ENCODE assay signal across 8 cellular contexts in genomic region chr16:3458278-3458851, GRCh38. TPM values are rescaled to one million over a fixed set of nuclear protein-coding genes. Genes with fewer than 3 reads are reported as not detected.
DNase-seq lines count a peak whose midpoint lies in the region; ATAC-seq and TF ChIP-seq lines count a peak whose summit lies in the region.

No MANE protein-coding gene starts in this region.

- in situ Hi-C loops in mammary epithelial cell (cut with MboI; ENCODE audit: low sequenced_read_pairs in 2 of 2), result loop anchor here in 1 of 2 donors (10.0 kb wide), 1 partner anchor 54 kb away; the partner anchor contains the start of genes ZNF174 and ZSCAN32

- H3F3A ChIP-seq in DOHH2 (ENCODE audit: control insufficient read depth, insufficient read depth), result peaks cover 5% of the 10 kb centered on the region

- ATAC-seq in GM21528 (IDR thresholded peaks at IDR 0.05; ENCODE audit: low FRiP score, unreplicated experiment) (peak; percentile 20), right lobe of liver (peak in 3 of 4 donors; percentile 5 to 20 (median 8))

- H3K79me2 ChIP-seq in DOHH2 (ENCODE audit: control insufficient read depth, low read length), result peaks cover 57% of the 10 kb centered on the region
- H3K79me2 ChIP-seq in mammary epithelial cell (ENCODE audit: insufficient read depth, low read length), result peaks cover 55% of the 10 kb centered on the region

- H3K27me3 ChIP-seq in DOHH2 (ENCODE audit: control insufficient read depth, low read length), result no peaks in the 10 kb centered on the region
- H3K27me3 ChIP-seq in mammary epithelial cell (ENCODE audit: insufficient read depth, low read length), result no peaks in the 10 kb centered on the region
- no peaks in the 10 kb centered on the region for H3K27me3 ChIP-seq in right lobe of liver

- no peaks in the 10 kb centered on the region for H3K9me2 ChIP-seq in DOHH2 (replicated peaks; ENCODE audit: control insufficient read depth, low read length)

- H3K27ac ChIP-seq in DOHH2 (ENCODE audit: low read depth, low read length) (no peak overlapping the region), mammary epithelial cell (ENCODE audit: insufficient read depth, low read depth, low read length) (peak overlapping the region; percentile 84), right lobe of liver (peak overlapping the region; percentile 97 to 98 (median 97)), temporal lobe (ENCODE audit: low read depth, low read length) (peak overlapping the region; percentile 30)

- intact Hi-C loops in mammary epithelial cell (cut with micrococcal nuclease), result loop anchor here (2.0 to 5.0 kb wide), 3 partner anchors 176 to 270 kb away; partner anchors contain the start of genes OR1F1 and ZNF263
- intact Hi-C loops in right lobe of liver (cut with DNase I), result no loop called here

- H3K4me2 ChIP-seq in DOHH2 (ENCODE audit: low read length) (peak overlapping the region; percentile 92), mammary epithelial cell (ENCODE audit: insufficient read depth, low read depth, low read length) (peak overlapping the region; percentile 92)

- no peaks in the 10 kb centered on the region; the same call in none of the 2 replicates for H3K36me3 ChIP-seq in DOHH2 (ENCODE audit: control insufficient read depth, low read length)
- H3K36me3 ChIP-seq in mammary epithelial cell (ENCODE audit: insufficient read depth, low read length), result no peaks in the 10 kb centered on the region
- no peaks in the 10 kb centered on the region for H3K36me3 ChIP-seq in right lobe of liver

- no peak for TF ChIP-seq POLR2A in right lobe of liver (IDR thresholded peaks at IDR 0.05)

- CTCF ChIA-PET in mammary epithelial cell (lab: Charles Lee; ENCODE audit: low non-redundant PET), result no interaction called here

- dilution Hi-C loops in mammary epithelial cell (cut with HindIII; ENCODE audit: low sequenced_read_pairs), result no loop called here

- H3K4me1 ChIP-seq in DOHH2 (ENCODE audit: control insufficient read depth, low read length) (peaks cover 23% of the 10 kb centered on the region), mammary epithelial cell (ENCODE audit: insufficient read depth, low read length) (peaks cover 11% of the 10 kb centered on the region), right lobe of liver (peaks cover 0 to 43% (median 14%) of the 10 kb centered on the region in 4 donors)

- H3K9ac ChIP-seq in mammary epithelial cell (ENCODE audit: insufficient read depth, low read length), result peak overlapping the region; percentile 94

- TF ChIP-seq CTCF in DOHH2 (IDR thresholded peaks at IDR 0.05; ENCODE audit: low read depth, low read length, poor library complexity, severe bottlenecking), result no peak
- TF ChIP-seq CTCF in mammary epithelial cell (conservative IDR thresholded peaks at IDR 0.05 in 1 of 2, IDR thresholded peaks at IDR 0.05 in 1 of 2; ENCODE audit: extremely low read depth in 1 of 2, insufficient read depth in 1 of 2, low read depth in 1 of 2, low read length in 2 of 2), result no peak
- no peak for TF ChIP-seq CTCF in right lobe of liver (IDR thresholded peaks at IDR 0.05)

- no TSS peak for BruUV-seq in mammary epithelial cell (replicated peaks; lab: Mats Ljungman, UMichigan)

- no peaks in the 10 kb centered on the region for H4K20me1 ChIP-seq in DOHH2 (ENCODE audit: control insufficient read depth, insufficient read depth, low read depth, low read length)
- no peaks in the 10 kb centered on the region for H4K20me1 ChIP-seq in mammary epithelial cell (ENCODE audit: insufficient read depth, low read length)

- H2AFZ ChIP-seq in mammary epithelial cell (ENCODE audit: low read depth, low read length), result peak overlapping the region; percentile 87

- H3K4me3 ChIP-seq in DOHH2 (ENCODE audit: low read length) (peak overlapping the region; percentile 93), mammary epithelial cell (replicated peaks in 1 of 3; ENCODE audit: insufficient read depth in 1 of 3, low read depth in 2 of 3, low read length in 3 of 3) (peak overlapping the region; percentile 88 to 97 (median 95)), right lobe of liver (peak overlapping the region; percentile 63 to 91 (median 89))

- peak; percentile 28 for DNase-seq in NAMALWA (ENCODE audit: low spot score)
- DNase-seq in mammary epithelial cell, result peak; percentile 16
- peak; percentile 41 to 68 (median 58) for DNase-seq in right lobe of liver
- DNase-seq in activated gamma-delta T cell treated with Interleukin-2 at 50 U/mL for 16 hours, result no peak
- DNase-seq in NCI-H446 treated with DMSO at 0.1 percent for 48 hours (lab: John Stamatoyannopoulos, UW), result no peak

- H3K9me3 ChIP-seq in DOHH2 (ENCODE audit: control insufficient read depth, insufficient read depth, low read length) (no peaks in the 10 kb centered on the region), mammary epithelial cell (replicated peaks; ENCODE audit: insufficient read depth, low read length) (no peaks in the 10 kb centered on the region), right lobe of liver (no peaks in the 10 kb centered on the region)

- WGBS in mammary epithelial cell (ENCODE audit: low coverage, missing lambda C conversion rate), result 2% methylated on average over 10 of the region's 47 CpGs
- 0% methylated on average over 6 of the region's 47 CpGs for WGBS in right lobe of liver (ENCODE audit: insufficient coverage, low coverage, low lambda C conversion rate, missing lambda C conversion rate)

RNA-seq across cellular contexts. Expression of gene NAA60, which starts 14.9 kb away (rescaled TPM):
- total RNA-seq in mammary epithelial cell, result 10 to 100 TPM; 16.0 to 37.8 TPM
- 19.9 TPM for polyA plus RNA-seq in mammary epithelial cell
- 13.6 TPM for polyA minus RNA-seq in mammary epithelial cell
- 10 to 100 TPM; 25.0 to 46.6 (median 30.8) TPM for total RNA-seq in right lobe of liver
- total RNA-seq in temporal lobe, result 12.3 TPM

RNA-seq across cellular contexts. Expression of gene ZNF597, which starts 15.1 kb away (rescaled TPM):
- total RNA-seq in mammary epithelial cell (1 to 10 TPM; 2.4 to 3.8 TPM), right lobe of liver (1 to 10 TPM in 3 of 6 experiments, under 1 TPM in 3; 0.86 to 1.7 (median 1.1) TPM), temporal lobe (3.2 TPM)
- polyA plus RNA-seq in mammary epithelial cell, result 1.00 TPM
- polyA minus RNA-seq in mammary epithelial cell, result 0.72 TPM

RNA-seq across cellular contexts. Expression of gene C16orf90, which starts 36.9 kb away (rescaled TPM):
- total RNA-seq in mammary epithelial cell (not detected), right lobe of liver (not detected), temporal lobe (not detected)
- polyA plus RNA-seq in mammary epithelial cell, result not detected
- not detected for polyA minus RNA-seq in mammary epithelial cell

RNA-seq across cellular contexts. Expression of gene CLUAP1, which starts 42.4 kb away (rescaled TPM):
- total RNA-seq in mammary epithelial cell (10 to 100 TPM; 12.0 to 19.1 TPM), right lobe of liver (1 to 10 TPM; 3.8 to 9.8 (median 6.6) TPM), temporal lobe (27.5 TPM)
- 7.5 TPM for polyA plus RNA-seq in mammary epithelial cell
- polyA minus RNA-seq in mammary epithelial cell, result 43.1 TPM

RNA-seq across cellular contexts. Expression of gene ZNF174, which starts 57.4 kb away (rescaled TPM):
- total RNA-seq in mammary epithelial cell (1 to 10 TPM; 5.3 to 7.7 TPM), right lobe of liver (1 to 10 TPM; 3.4 to 5.3 (median 4.1) TPM), temporal lobe (7.4 TPM)
- polyA plus RNA-seq in mammary epithelial cell, result 7.0 TPM
- 9.1 TPM for polyA minus RNA-seq in mammary epithelial cell

Comparison
In these comparisons a context has a peak if more than half of its experiments do, and no peak if none do; other contexts are left out.
1. DNase-seq: peak in NAMALWA (single experiment), mammary epithelial cell (single experiment) and right lobe of liver (3 of 3); none in activated gamma-delta T cell treated with Interleukin-2 at 50 U/mL for 16 hours (single experiment) and NCI-H446 treated with DMSO at 0.1 percent for 48 hours (single experiment).
2. Peak in every context shown above with its lines, with median percentiles within 50 percentile points of each other: H3K4me3 ChIP-seq.